17 cellular contexts compared by ENCODE assay signal in the genomic region with DNA sequence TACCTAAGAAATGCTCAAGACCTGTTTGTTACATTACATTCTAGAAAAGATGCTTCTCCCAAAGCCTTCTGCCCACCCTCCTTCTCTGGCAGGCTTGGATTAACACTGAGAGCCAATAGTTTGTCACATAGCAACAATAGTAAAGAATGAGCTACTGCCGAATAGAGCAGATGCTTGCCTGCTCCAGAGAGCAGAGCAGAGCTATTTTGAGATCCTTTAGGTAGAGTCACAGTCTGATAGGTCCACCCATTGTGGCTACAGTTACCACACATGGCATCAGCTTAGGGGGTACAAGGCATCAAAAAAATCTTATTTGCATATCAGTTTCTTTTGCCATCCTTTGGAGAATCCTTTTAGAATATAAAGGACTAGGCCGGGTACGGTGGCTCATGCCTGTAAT. TPM values are rescaled to one million over a fixed set of nuclear protein-coding genes. Genes with fewer than 3 reads are reported as not detected.
DNase-seq lines count a peak whose midpoint lies in the region; FAIRE-seq and TF ChIP-seq lines count a peak whose summit lies in the region.
"Had no signal": no experiment of that assay in that cellular context is flagged by ENCODE, and none has a peak within 500 bp of the region (broad histone marks: within the 10 kb centered on the region; RNA-seq: fewer than 3 reads in every experiment).

No MANE protein-coding gene starts in this region.

- no peaks in the 10 kb centered on the region for H3K4me1 ChIP-seq in small intestine (ENCODE audit: control insufficient read depth in 2 of 2, insufficient read depth in 1 of 2, low read depth in 1 of 2, low read length in 1 of 2)

- intact Hi-C loops in posterior vena cava (cut with DNase I) = loop anchor here in 1 of 2 donors (10.0 kb wide), 1 partner anchor 74 kb away; no protein-coding TSS in a partner anchor

- FAIRE-seq in GM12891 (lab: Jason Lieb, UNC) (peak; percentile 35), small intestine (lab: Jason Lieb, UNC) (no peak)
- FAIRE-seq: HepG2 had no signal

- H3K36me3 ChIP-seq in brain microvascular endothelial cell (replicated peaks) (no peaks in the 10 kb centered on the region), small intestine (ENCODE audit: control insufficient read depth in 2 of 2, insufficient read depth in 2 of 2, low read length in 2 of 2) (no peaks in the 10 kb centered on the region)

- H3K4me3 ChIP-seq in brain microvascular endothelial cell (ENCODE audit: low read depth, low read length) (no peak overlapping the region), small intestine (ENCODE audit: low read depth in 1 of 2, low read length in 2 of 2) (no peak overlapping the region)

- 83 to 90% (median 84%) methylated on average over 3 of the region's 3 CpGs for WGBS in small intestine, 3 donors

- H3K27ac ChIP-seq in brain microvascular endothelial cell (no peak overlapping the region), small intestine (ENCODE audit: low read depth in 1 of 2, low read length in 1 of 2) (no peak overlapping the region)
- H3K27ac ChIP-seq: C4-2B, KMS-11 had no signal

- in situ Hi-C loops in brain microvascular endothelial cell (cut with HindIII; ENCODE audit: low pct_ligation_motif_present, low sequenced_read_pairs) = no loop called here

- DNase-seq in NCI-H1694 treated with DMSO at 0.1 percent for 48 hours (lab: John Stamatoyannopoulos, UW) = peak; percentile 7
- no peak for DNase-seq in NCI-H1694 (lab: John Stamatoyannopoulos, UW)
- no peak for DNase-seq in GM12891 (ENCODE audit: insufficient read length, low spot score)
- DNase-seq in astrocyte of the hippocampus (ENCODE audit: low read depth, low spot score) = peak; percentile 2
- DNase-seq in posterior vena cava (ENCODE audit: low spot score) = peak; percentile 46
- no peak for DNase-seq in brain microvascular endothelial cell
- no peak for DNase-seq in stimulated activated CD4-positive, alpha-beta T cell treated with anti-CD3 and anti-CD28 coated beads, Interleukin-2, amount 100 ng/mL, for 24 hours
- no peak for DNase-seq in small intestine
- DNase-seq: 8988T, H9, NCI-H1105, NCI-H1930, NCI-H748 treated with DMSO at 0.1 percent for 48 hours, SK-N-SH had no signal

- no peaks in the 10 kb centered on the region for H3K9me3 ChIP-seq in small intestine (ENCODE audit: control insufficient read depth, low read depth)
- H3K9me3 ChIP-seq: SK-N-SH had no signal

- H3K27me3 ChIP-seq in brain microvascular endothelial cell (replicated peaks) (no peaks in the 10 kb centered on the region), small intestine (ENCODE audit: control insufficient read depth in 2 of 2, insufficient read depth in 2 of 2, low read length in 2 of 2) (no peaks in the 10 kb centered on the region)

- no peak for TF ChIP-seq POLR2A in GM12891 (IDR thresholded peaks at IDR 0.05; ENCODE audit: low read depth, low read length)

- no peak for TF ChIP-seq CTCF in brain microvascular endothelial cell (IDR thresholded peaks at IDR 0.05; ENCODE audit: low read depth, low read length, missing control alignments)

TF ChIP-seq in GM12891, 5 proteins besides CTCF, POLR2A, EP300 and RAD21:
- TF ChIP-seq POLR2AphosphoS5 (IDR thresholded peaks at IDR 0.05; ENCODE audit: low read depth, low read length) (no peak), SPI1 (IDR thresholded peaks at IDR 0.05; ENCODE audit: low read depth, low read length) (no peak), TAF1 (IDR thresholded peaks at IDR 0.05; ENCODE audit: low read depth, low read length) (no peak), POU2F2 (IDR thresholded peaks at IDR 0.05; ENCODE audit: low read depth, low read length) (no peak), PAX5 (IDR thresholded peaks at IDR 0.05; ENCODE audit: insufficient read depth, low read length, severe bottlenecking) (no peak)

RNA-seq across cellular contexts. Expression of a gene that starts 13.4 kb away (rescaled TPM):
- 15.4 TPM for polyA plus RNA-seq in GM12891 (2012; ENCODE audit: low read depth, missing spikeins)
- total RNA-seq in posterior vena cava = 10 to 100 TPM; 48.7 to 50.9 TPM
- 10 to 100 TPM in 1 of 3 donors, 1 to 10 TPM in 2; 6.9 to 16.8 (median 7.8) TPM for polyA plus RNA-seq in small intestine

Comparison
In these comparisons a context has a peak if more than half of its experiments do, and no peak if none do; other contexts are left out.
1. DNase-seq: peak in NCI-H1694 treated with DMSO at 0.1 percent for 48 hours (single experiment), astrocyte of the hippocampus (single experiment) and posterior vena cava (single experiment); none in NCI-H1694 (single experiment), GM12891 (single experiment), brain microvascular endothelial cell (single experiment), stimulated activated CD4-positive, alpha-beta T cell treated with anti-CD3 and anti-CD28 coated beads, Interleukin-2, amount 100 ng/mL, for 24 hours (0 of 2) and small intestine (single experiment).